10 cellular contexts compared by ENCODE assay signal in genomic region chr4:173531085-173531965, GRCh38. TPM values are rescaled to one million over a fixed set of nuclear protein-coding genes. Genes with fewer than 3 reads are reported as not detected.
DNase-seq lines count a peak whose midpoint lies in the region; ATAC-seq and TF ChIP-seq lines count a peak whose summit lies in the region.
"Had no signal": no experiment of that assay in that cellular context is flagged by ENCODE, and none has a peak within 500 bp of the region (broad histone marks: within the 10 kb centered on the region; RNA-seq: fewer than 3 reads in every experiment).

No MANE protein-coding gene starts in this region.

- no peak for ATAC-seq in esophagus mucosa

- H3K9me3 ChIP-seq in Karpas-422 (ENCODE audit: low read length), result no peaks in the 10 kb centered on the region

- peaks cover 98% of the 10 kb centered on the region for H3K27me3 Mint-ChIP-seq in nephron (ENCODE audit: low read depth)
- peaks cover 93% of the 10 kb centered on the region for H3K27me3 Mint-ChIP-seq in type B pancreatic cell

- no peaks in the 10 kb centered on the region for H3K9me2 ChIP-seq in Karpas-422 (replicated peaks; ENCODE audit: insufficient read depth, low read length)

- no peaks in the 10 kb centered on the region for H3K36me3 ChIP-seq in Karpas-422 (ENCODE audit: insufficient read depth, low read length)

- H3K79me2 ChIP-seq in Karpas-422 (ENCODE audit: low read length), result no peaks in the 10 kb centered on the region

- DNase-seq in activated gamma-delta T cell (lab: John Stamatoyannopoulos, UW) (peak; percentile 9), activated gamma-delta T cell treated with Interleukin-2 at 50 U/mL for 16 hours (no peak), fibroblast of the aortic adventitia (ENCODE audit: low read depth) (no peak), type B pancreatic cell (ENCODE audit: extremely low spot score, unreplicated experiment) (no peak), SHP77 (lab: John Stamatoyannopoulos, UW) (no peak), Karpas-422 (no peak)
- DNase-seq: SW 1271 had no signal

- H3K4me1 ChIP-seq in Karpas-422 (ENCODE audit: low read length), result no peaks in the 10 kb centered on the region

- TF ChIP-seq CTCF in fibroblast of the aortic adventitia (IDR thresholded peaks at IDR 0.05; ENCODE audit: insufficient read depth, low read length) (no peak), nephron (IDR thresholded peaks at IDR 0.05; ENCODE audit: unreplicated experiment in 3 of 3) (no peak), type B pancreatic cell (conservative IDR thresholded peaks at IDR 0.05) (no peak)

- H4K20me1 ChIP-seq in Karpas-422 (ENCODE audit: insufficient read depth, low read depth, low read length), result no peaks in the 10 kb centered on the region

- no peak overlapping the region for H3K9ac ChIP-seq in Karpas-422 (ENCODE audit: low read length)

- H3K27me3 ChIP-seq in Karpas-422 (ENCODE audit: low read length), result no peaks in the 10 kb centered on the region

- H3K4me3 ChIP-seq in fibroblast of the aortic adventitia (ENCODE audit: low read depth, low read length), result peak overlapping the region; percentile 94
- no peak overlapping the region for H3K4me3 ChIP-seq in Karpas-422 (ENCODE audit: low read length)

- H3K36me3 Mint-ChIP-seq in nephron (ENCODE audit: low read depth), result no peaks in the 10 kb centered on the region
- H3K36me3 Mint-ChIP-seq in type B pancreatic cell, result peaks cover 17% of the 10 kb centered on the region

- H3K27ac Mint-ChIP-seq in nephron, result no peak overlapping the region
- peak overlapping the region; percentile 95 for H3K27ac Mint-ChIP-seq in type B pancreatic cell

- H2AFZ ChIP-seq in Karpas-422 (ENCODE audit: low read length), result no peak overlapping the region

- H3K4me3 Mint-ChIP-seq in nephron (peak overlapping the region in 2 of 3 experiments; percentile 20 to 41), type B pancreatic cell (peak overlapping the region; percentile 96)

- no peak overlapping the region for H3K27ac ChIP-seq in Karpas-422 (ENCODE audit: low read length)

- peaks cover 7% of the 10 kb centered on the region for H3K9me3 Mint-ChIP-seq in nephron
- H3K9me3 Mint-ChIP-seq in type B pancreatic cell, result no peaks in the 10 kb centered on the region

- H3K4me2 ChIP-seq in Karpas-422 (ENCODE audit: low read depth, low read length, poor library complexity, severe bottlenecking), result no peak overlapping the region

- H3K4me1 Mint-ChIP-seq in nephron (peaks cover 25% of the 10 kb centered on the region), type B pancreatic cell (ENCODE audit: unreplicated experiment) (peaks cover 13% of the 10 kb centered on the region)

RNA-seq across cellular contexts. Expression of gene HAND2, which starts 1.3 kb away (rescaled TPM):
- total RNA-seq in fibroblast of the aortic adventitia (ENCODE audit: low replicate concordance), result 31.3 TPM in 2 replicates
- total RNA-seq in type B pancreatic cell (ENCODE audit: low replicate concordance), result 8.3 and 40.3 TPM in 2 replicates
- not detected in 2 replicates for total RNA-seq in Karpas-422 (2014; rRNA removed; shearing (Covaris generic); ENCODE audit: low replicate concordance)
- 0.08 TPM for total RNA-seq in esophagus mucosa
- total RNA-seq: temporal lobe had no signal
